ENCODE assay signal across 1 cellular context in the genomic region with DNA sequence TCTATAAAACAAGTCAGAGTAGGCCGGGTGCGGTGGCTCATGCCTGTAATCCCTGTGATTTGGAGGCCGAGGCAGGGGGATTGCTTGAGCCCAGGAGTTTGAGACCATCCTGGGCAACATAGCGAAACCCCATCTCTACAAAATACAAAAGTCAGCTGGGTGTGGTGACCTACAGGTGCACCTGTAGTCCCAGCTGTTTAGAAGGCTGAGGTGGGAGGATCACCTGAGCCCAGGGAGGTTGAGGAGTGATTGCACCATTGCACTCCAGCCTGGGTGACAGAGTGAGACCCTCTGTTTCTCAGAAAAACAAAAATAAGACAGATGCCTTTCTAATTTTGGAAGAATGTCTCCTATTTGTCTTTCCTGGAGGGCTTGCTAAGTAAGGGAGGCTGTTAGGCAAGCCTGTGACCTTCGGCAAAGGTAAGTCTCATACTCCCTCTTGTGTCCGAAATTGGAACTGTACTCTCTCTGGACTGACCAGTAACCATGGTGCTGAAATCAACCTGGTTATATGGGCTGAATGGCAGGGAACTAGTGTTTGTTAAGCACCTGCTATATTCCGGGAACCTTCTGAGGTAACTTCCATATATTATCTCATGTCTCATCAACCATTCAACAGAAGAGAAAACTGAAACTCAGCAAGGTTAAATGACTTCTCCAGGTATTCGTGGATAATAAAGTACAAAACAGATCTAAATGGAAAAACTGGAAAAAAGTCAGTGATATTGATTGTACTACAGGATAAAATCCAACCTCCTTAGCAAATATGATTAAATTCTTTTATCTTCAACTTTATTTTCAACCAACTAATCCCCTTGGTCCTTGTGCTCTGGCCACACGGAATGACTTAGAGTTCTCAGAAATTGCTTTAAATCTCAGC.
A peak's percentile ranks its signal among the peaks of the same experiment; 100 is the strongest.
TF ChIP-seq lines count a peak whose summit lies in the region.

No MANE protein-coding gene starts in this region.

TF ChIP-seq in GM12878, 131 proteins besides CTCF, POLR2A, EP300 and RAD21:
- TF ChIP-seq FOXM1 (IDR thresholded peaks at IDR 0.05; ENCODE audit: low read depth, low read length) (0 out of 2 replicates have a peak, but pooled peaks have one; percentile 37), YY1 (IDR thresholded peaks at IDR 0.05; ENCODE audit: low read depth, low read length) (peak; percentile 79), SMC3 (IDR thresholded peaks at IDR 0.05; ENCODE audit: borderline replicate concordance, low read length) (peak; percentile 99), MXI1 (IDR thresholded peaks at IDR 0.05; ENCODE audit: low read depth, low read length) (0 out of 2 replicates have a peak, but pooled peaks have one; percentile 16), ETV6 (conservative IDR thresholded peaks at IDR 0.05 in 1 of 2, IDR thresholded peaks at IDR 0.05 in 1 of 2; ENCODE audit: borderline replicate concordance in 1 of 2, low read depth in 1 of 2) (no peak), TCF12 (IDR thresholded peaks at IDR 0.05; ENCODE audit: low read depth, low read length) (no peak), RB1 (IDR thresholded peaks at IDR 0.05; ENCODE audit: borderline replicate concordance) (peak; percentile 86; the same call in 1 of the 2 replicates), SMARCA5 (IDR thresholded peaks at IDR 0.05) (0 out of 2 replicates have a peak, but pooled peaks have one; percentile 27), RELA (IDR thresholded peaks at IDR 0.05; ENCODE audit: borderline replicate concordance, partially characterized antibody) (peak; percentile 41), NBN (IDR thresholded peaks at IDR 0.05) (0 out of 2 replicates have a peak, but pooled peaks have one; percentile 18), TBL1XR1 (IDR thresholded peaks at IDR 0.05; ENCODE audit: low read depth, low read length) (no peak), CEBPB (IDR thresholded peaks at IDR 0.05; ENCODE audit: borderline replicate concordance in 1 of 2, low read depth in 2 of 2, low read length in 2 of 2) (0 out of 4 replicates have a peak, but pooled peaks of 1 of the 2 experiments have one; percentile 13), NRF1 (conservative IDR thresholded peaks at IDR 0.05; ENCODE audit: low read depth, low read length) (no peak), MEF2A (IDR thresholded peaks at IDR 0.05; ENCODE audit: insufficient read depth, low read depth, low read length) (0 out of 2 replicates have a peak, but pooled peaks have one; percentile 31), IRF4 (IDR thresholded peaks at IDR 0.05; ENCODE audit: low read depth, low read length) (0 out of 2 replicates have a peak, but pooled peaks have one; percentile 19), ZNF207 (IDR thresholded peaks at IDR 0.05; ENCODE audit: borderline replicate concordance) (0 out of 2 replicates have a peak, but pooled peaks have one; percentile 28)
- TF ChIP-seq, protein P1, sequence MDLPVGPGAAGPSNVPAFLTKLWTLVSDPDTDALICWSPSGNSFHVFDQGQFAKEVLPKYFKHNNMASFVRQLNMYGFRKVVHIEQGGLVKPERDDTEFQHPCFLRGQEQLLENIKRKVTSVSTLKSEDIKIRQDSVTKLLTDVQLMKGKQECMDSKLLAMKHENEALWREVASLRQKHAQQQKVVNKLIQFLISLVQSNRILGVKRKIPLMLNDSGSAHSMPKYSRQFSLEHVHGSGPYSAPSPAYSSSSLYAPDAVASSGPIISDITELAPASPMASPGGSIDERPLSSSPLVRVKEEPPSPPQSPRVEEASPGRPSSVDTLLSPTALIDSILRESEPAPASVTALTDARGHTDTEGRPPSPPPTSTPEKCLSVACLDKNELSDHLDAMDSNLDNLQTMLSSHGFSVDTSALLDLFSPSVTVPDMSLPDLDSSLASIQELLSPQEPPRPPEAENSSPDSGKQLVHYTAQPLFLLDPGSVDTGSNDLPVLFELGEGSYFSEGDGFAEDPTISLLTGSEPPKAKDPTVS (IDR thresholded peaks at IDR 0.05; ENCODE audit: low read depth, low read length): no peak
- TF ChIP-seq, protein P2, sequence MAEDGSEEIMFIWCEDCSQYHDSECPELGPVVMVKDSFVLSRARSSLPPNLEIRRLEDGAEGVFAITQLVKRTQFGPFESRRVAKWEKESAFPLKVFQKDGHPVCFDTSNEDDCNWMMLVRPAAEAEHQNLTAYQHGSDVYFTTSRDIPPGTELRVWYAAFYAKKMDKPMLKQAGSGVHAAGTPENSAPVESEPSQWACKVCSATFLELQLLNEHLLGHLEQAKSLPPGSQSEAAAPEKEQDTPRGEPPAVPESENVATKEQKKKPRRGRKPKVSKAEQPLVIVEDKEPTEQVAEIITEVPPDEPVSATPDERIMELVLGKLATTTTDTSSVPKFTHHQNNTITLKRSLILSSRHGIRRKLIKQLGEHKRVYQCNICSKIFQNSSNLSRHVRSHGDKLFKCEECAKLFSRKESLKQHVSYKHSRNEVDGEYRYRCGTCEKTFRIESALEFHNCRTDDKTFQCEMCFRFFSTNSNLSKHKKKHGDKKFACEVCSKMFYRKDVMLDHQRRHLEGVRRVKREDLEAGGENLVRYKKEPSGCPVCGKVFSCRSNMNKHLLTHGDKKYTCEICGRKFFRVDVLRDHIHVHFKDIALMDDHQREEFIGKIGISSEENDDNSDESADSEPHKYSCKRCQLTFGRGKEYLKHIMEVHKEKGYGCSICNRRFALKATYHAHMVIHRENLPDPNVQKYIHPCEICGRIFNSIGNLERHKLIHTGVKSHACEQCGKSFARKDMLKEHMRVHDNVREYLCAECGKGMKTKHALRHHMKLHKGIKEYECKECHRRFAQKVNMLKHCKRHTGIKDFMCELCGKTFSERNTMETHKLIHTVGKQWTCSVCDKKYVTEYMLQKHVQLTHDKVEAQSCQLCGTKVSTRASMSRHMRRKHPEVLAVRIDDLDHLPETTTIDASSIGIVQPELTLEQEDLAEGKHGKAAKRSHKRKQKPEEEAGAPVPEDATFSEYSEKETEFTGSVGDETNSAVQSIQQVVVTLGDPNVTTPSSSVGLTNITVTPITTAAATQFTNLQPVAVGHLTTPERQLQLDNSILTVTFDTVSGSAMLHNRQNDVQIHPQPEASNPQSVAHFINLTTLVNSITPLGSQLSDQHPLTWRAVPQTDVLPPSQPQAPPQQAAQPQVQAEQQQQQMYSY (CRISPR knock-in tag; IDR thresholded peaks at IDR 0.05): no peak
- TF ChIP-seq, protein P3, sequence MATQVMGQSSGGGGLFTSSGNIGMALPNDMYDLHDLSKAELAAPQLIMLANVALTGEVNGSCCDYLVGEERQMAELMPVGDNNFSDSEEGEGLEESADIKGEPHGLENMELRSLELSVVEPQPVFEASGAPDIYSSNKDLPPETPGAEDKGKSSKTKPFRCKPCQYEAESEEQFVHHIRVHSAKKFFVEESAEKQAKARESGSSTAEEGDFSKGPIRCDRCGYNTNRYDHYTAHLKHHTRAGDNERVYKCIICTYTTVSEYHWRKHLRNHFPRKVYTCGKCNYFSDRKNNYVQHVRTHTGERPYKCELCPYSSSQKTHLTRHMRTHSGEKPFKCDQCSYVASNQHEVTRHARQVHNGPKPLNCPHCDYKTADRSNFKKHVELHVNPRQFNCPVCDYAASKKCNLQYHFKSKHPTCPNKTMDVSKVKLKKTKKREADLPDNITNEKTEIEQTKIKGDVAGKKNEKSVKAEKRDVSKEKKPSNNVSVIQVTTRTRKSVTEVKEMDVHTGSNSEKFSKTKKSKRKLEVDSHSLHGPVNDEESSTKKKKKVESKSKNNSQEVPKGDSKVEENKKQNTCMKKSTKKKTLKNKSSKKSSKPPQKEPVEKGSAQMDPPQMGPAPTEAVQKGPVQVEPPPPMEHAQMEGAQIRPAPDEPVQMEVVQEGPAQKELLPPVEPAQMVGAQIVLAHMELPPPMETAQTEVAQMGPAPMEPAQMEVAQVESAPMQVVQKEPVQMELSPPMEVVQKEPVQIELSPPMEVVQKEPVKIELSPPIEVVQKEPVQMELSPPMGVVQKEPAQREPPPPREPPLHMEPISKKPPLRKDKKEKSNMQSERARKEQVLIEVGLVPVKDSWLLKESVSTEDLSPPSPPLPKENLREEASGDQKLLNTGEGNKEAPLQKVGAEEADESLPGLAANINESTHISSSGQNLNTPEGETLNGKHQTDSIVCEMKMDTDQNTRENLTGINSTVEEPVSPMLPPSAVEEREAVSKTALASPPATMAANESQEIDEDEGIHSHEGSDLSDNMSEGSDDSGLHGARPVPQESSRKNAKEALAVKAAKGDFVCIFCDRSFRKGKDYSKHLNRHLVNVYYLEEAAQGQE (IDR thresholded peaks at IDR 0.05; ENCODE audit: low read depth, low read length): peak; percentile 94
- TF ChIP-seq, protein P4, sequence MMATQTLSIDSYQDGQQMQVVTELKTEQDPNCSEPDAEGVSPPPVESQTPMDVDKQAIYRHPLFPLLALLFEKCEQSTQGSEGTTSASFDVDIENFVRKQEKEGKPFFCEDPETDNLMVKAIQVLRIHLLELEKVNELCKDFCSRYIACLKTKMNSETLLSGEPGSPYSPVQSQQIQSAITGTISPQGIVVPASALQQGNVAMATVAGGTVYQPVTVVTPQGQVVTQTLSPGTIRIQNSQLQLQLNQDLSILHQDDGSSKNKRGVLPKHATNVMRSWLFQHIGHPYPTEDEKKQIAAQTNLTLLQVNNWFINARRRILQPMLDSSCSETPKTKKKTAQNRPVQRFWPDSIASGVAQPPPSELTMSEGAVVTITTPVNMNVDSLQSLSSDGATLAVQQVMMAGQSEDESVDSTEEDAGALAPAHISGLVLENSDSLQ (IDR thresholded peaks at IDR 0.05): 0 out of 2 replicates have a peak, but pooled peaks have one; percentile 18
- TF ChIP-seq, protein P5, sequence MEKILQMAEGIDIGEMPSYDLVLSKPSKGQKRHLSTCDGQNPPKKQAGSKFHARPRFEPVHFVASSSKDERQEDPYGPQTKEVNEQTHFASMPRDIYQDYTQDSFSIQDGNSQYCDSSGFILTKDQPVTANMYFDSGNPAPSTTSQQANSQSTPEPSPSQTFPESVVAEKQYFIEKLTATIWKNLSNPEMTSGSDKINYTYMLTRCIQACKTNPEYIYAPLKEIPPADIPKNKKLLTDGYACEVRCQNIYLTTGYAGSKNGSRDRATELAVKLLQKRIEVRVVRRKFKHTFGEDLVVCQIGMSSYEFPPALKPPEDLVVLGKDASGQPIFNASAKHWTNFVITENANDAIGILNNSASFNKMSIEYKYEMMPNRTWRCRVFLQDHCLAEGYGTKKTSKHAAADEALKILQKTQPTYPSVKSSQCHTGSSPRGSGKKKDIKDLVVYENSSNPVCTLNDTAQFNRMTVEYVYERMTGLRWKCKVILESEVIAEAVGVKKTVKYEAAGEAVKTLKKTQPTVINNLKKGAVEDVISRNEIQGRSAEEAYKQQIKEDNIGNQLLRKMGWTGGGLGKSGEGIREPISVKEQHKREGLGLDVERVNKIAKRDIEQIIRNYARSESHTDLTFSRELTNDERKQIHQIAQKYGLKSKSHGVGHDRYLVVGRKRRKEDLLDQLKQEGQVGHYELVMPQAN (conservative IDR thresholded peaks at IDR 0.05): no peak
TF ChIP-seq in GM12878: peak in this region for 14.
